In genomic region chr17:42895185-42895555, GRCh38 we compare ENCODE assay signal across 11 cellular contexts. TPM values are rescaled to one million over a fixed set of nuclear protein-coding genes. Genes with fewer than 3 reads are reported as not detected.
A peak's percentile ranks its signal among the peaks of the same experiment; 100 is the strongest.
DNase-seq lines count a peak whose midpoint lies in the region; ATAC-seq, FAIRE-seq and TF ChIP-seq lines count a peak whose summit lies in the region.
"Had no signal": no experiment of that assay in that cellular context is flagged by ENCODE, and none has a peak within 500 bp of the region (broad histone marks: within the 10 kb centered on the region; RNA-seq: fewer than 3 reads in every experiment).

No MANE protein-coding gene starts in this region.

- POLR2A ChIA-PET in MCF 10A (lab: Yijun Ruan, JAX) = interaction anchor here (0.7 to 1.2 kb wide), 4 partner anchors 11 to 308 kb away, joined by 3 read pairs; no protein-coding TSS in a partner anchor

- H3K27me3 Mint-ChIP-seq in MCF 10A (ENCODE audit: insufficient read depth, unreplicated experiment) = no peaks in the 10 kb centered on the region

- CTCF ChIA-PET in MCF 10A (lab: Yijun Ruan, JAX) = interaction anchor here (0.6 to 1.6 kb wide), 2 partner anchors 34 to 117 kb away, joined by 3 to 5 read pairs; no protein-coding TSS in a partner anchor

- H3K36me3 Mint-ChIP-seq in MCF 10A (ENCODE audit: insufficient read depth, unreplicated experiment) = no peaks in the 10 kb centered on the region

- H3K9me3 Mint-ChIP-seq in MCF 10A (ENCODE audit: unreplicated experiment) = no peaks in the 10 kb centered on the region

- no peak overlapping the region for H3K27ac ChIP-seq in breast epithelium
- no peak overlapping the region for H3K27ac ChIP-seq in lung (ENCODE audit: low read depth in 1 of 2, low read length in 1 of 2)

- H3K36me3 ChIP-seq in breast epithelium (no peaks in the 10 kb centered on the region), lung (ENCODE audit: control insufficient read depth in 2 of 2, insufficient read depth in 2 of 2, low read length in 2 of 2) (no peaks in the 10 kb centered on the region)

- peaks cover 12% of the 10 kb centered on the region for H3K4me1 Mint-ChIP-seq in MCF 10A (ENCODE audit: insufficient read depth, unreplicated experiment)

- FAIRE-seq in GM12891 (lab: Jason Lieb, UNC) = no peak
- FAIRE-seq: A204.1 had no signal

- H3K4me3 Mint-ChIP-seq in MCF 10A (ENCODE audit: unreplicated experiment) = no peak overlapping the region

- H3K9me3 ChIP-seq in breast epithelium = no peaks in the 10 kb centered on the region
- H3K9me3 ChIP-seq in lung (ENCODE audit: control insufficient read depth in 2 of 2, insufficient read depth in 1 of 2, low read length in 1 of 2) = no peaks in the 10 kb centered on the region

- TF ChIP-seq CTCF in MCF 10A (IDR thresholded peaks at IDR 0.05; ENCODE audit: unreplicated experiment) (no peak), breast epithelium (IDR thresholded peaks at IDR 0.05) (no peak), lung (IDR thresholded peaks at IDR 0.05; ENCODE audit: control extremely low read depth, extremely low read depth) (no peak)

- H3K27ac Mint-ChIP-seq in MCF 10A (ENCODE audit: low read depth, unreplicated experiment) = no peak overlapping the region

- ATAC-seq in lung (ENCODE audit: insufficient read depth, low FRiP score) (peak; percentile 44), GM21528 (IDR thresholded peaks at IDR 0.05; ENCODE audit: low FRiP score, unreplicated experiment) (no peak)

- TF ChIP-seq POLR2A in breast epithelium (IDR thresholded peaks at IDR 0.05) (no peak), GM12891 (IDR thresholded peaks at IDR 0.05; ENCODE audit: low read depth, low read length) (no peak)

- intact Hi-C loops in MCF 10A (cut with micrococcal nuclease) (no loop called here), breast epithelium (cut with DNase I; ENCODE audit: low total_unique reads) (no loop called here)

- H3K27me3 ChIP-seq in breast epithelium = no peaks in the 10 kb centered on the region
- no peaks in the 10 kb centered on the region for H3K27me3 ChIP-seq in lung (ENCODE audit: control insufficient read depth, insufficient read depth)

- peak; percentile 84 for DNase-seq in MCF 10A (ENCODE audit: unreplicated experiment)
- no peak for DNase-seq in breast epithelium (ENCODE audit: low spot score in 2 of 2)
- DNase-seq in dermis blood vessel endothelial cell = peak; percentile 88
- peak; percentile 60 for DNase-seq in lung (ENCODE audit: low spot score)
- DNase-seq in COLO668 (lab: John Stamatoyannopoulos, UW; ENCODE audit: unreplicated experiment) = no peak
- no peak for DNase-seq in NCI-H2081 treated with DMSO at 0.1 percent for 48 hours (lab: John Stamatoyannopoulos, UW)
- DNase-seq in GM12891 (ENCODE audit: insufficient read length, low spot score) = no peak
- DNase-seq: activated T-cell treated with anti-CD3 and anti-CD28 coated beads, Interleukin-2, amount 50 U/mL, for 48 hours; SIG-M5 had no signal

- 18 to 25% methylated on average over 2 of the region's 2 CpGs for WGBS in lung, 2 donors

- no TSS peak for BruUV-seq in MCF 10A (replicated peaks; lab: Mats Ljungman, UMichigan)

- H3K4me3 ChIP-seq in breast epithelium = no peak overlapping the region
- no peak overlapping the region for H3K4me3 ChIP-seq in lung

- no peaks in the 10 kb centered on the region for H3K4me1 ChIP-seq in breast epithelium
- H3K4me1 ChIP-seq in lung (ENCODE audit: control insufficient read depth in 2 of 2, insufficient read depth in 2 of 2, low read length in 2 of 2) = peaks cover 7 to 13% of the 10 kb centered on the region in 2 donors

TF ChIP-seq in GM12891, 5 proteins besides CTCF, POLR2A, EP300 and RAD21:
- TF ChIP-seq SPI1 (IDR thresholded peaks at IDR 0.05; ENCODE audit: low read depth, low read length) (no peak), TAF1 (IDR thresholded peaks at IDR 0.05; ENCODE audit: low read depth, low read length) (no peak)

RNA-seq across cellular contexts. Expression of gene G6PC1, which starts 5.4 kb away (rescaled TPM):
- not detected in 2 replicates for total RNA-seq in MCF 10A (2022)
- total RNA-seq in breast epithelium = not detected
- not detected in 2 replicates for total RNA-seq in dermis blood vessel endothelial cell
- under 1 TPM in 1 of 2 donors, not detected in 1; 0.09 TPM for total RNA-seq in lung
- polyA plus RNA-seq in lung = not detected
- 0.04 TPM for polyA plus RNA-seq in GM12891 (2012; ENCODE audit: low read depth, missing spikeins)

RNA-seq across cellular contexts. Expression of gene AOC3, which starts 44.2 kb away (rescaled TPM):
- 0.44 and 0.71 TPM in 2 replicates for total RNA-seq in MCF 10A (2022)
- total RNA-seq in breast epithelium = 100 to 1,000 TPM in 1 of 3 donors, 10 to 100 TPM in 2; 16.2 to 247 (median 25.6) TPM
- total RNA-seq in dermis blood vessel endothelial cell = 0.17 and 0.51 TPM in 2 replicates
- 100 to 1,000 TPM in 1 of 2 donors, 10 to 100 TPM in 1; 82.9 to 154 TPM for total RNA-seq in lung
- 10 to 100 TPM; 50.0 to 55.6 TPM for polyA plus RNA-seq in lung
- 0.17 TPM for polyA plus RNA-seq in GM12891 (2012; ENCODE audit: low read depth, missing spikeins)

RNA-seq across cellular contexts. Expression of gene AOC2, which starts 50.8 kb away (rescaled TPM):
- 2.6 and 2.9 TPM in 2 replicates for total RNA-seq in MCF 10A (2022)
- total RNA-seq in breast epithelium = 10 to 100 TPM in 1 of 3 donors, 1 to 10 TPM in 2; 1.8 to 11.8 (median 2.3) TPM
- 0.42 and 0.85 TPM in 2 replicates for total RNA-seq in dermis blood vessel endothelial cell
- total RNA-seq in lung = 1 to 10 TPM; 1.6 to 2.4 TPM
- polyA plus RNA-seq in lung = 1 to 10 TPM; 1.5 to 1.6 TPM
- 0.44 TPM for polyA plus RNA-seq in GM12891 (2012; ENCODE audit: low read depth, missing spikeins)

Comparison
In these comparisons a context has a peak if more than half of its experiments do, and no peak if none do; other contexts are left out.
1. DNase-seq: peak in MCF 10A (single experiment), dermis blood vessel endothelial cell (single experiment) and lung (single experiment); none in breast epithelium (0 of 2), COLO668 (single experiment), NCI-H2081 treated with DMSO at 0.1 percent for 48 hours (single experiment) and GM12891 (single experiment).
2. RNA of gene AOC3, which starts 44.2 kb away (total RNA-seq): 82.9 to 154 TPM in lung and 16.2 to 247 TPM in breast epithelium; 0.44 to 0.71 TPM in MCF 10A and 0.17 to 0.51 TPM in dermis blood vessel endothelial cell; every median in the first group is over 10 times any median in the second.